ENCODE assay signal across 1 cellular context in genomic region chr5:1817261-1818043, GRCh38.
TF ChIP-seq lines count a peak whose summit lies in the region.

No MANE protein-coding gene starts in this region.

TF ChIP-seq in GM23338, 12 proteins besides CTCF, POLR2A, EP300 and RAD21 (continued from another document):
- TF ChIP-seq ZNF462 (CRISPR knock-in tag; IDR thresholded peaks at IDR 0.05), result no peak
- TF ChIP-seq EZH2 (IDR thresholded peaks at IDR 0.05; ENCODE audit: low read depth, unreplicated experiment), result no peak
- no peak for TF ChIP-seq NANOG (IDR thresholded peaks at IDR 0.05; ENCODE audit: borderline replicate concordance)
- no peak for TF ChIP-seq ZNF331 (CRISPR knock-in tag; IDR thresholded peaks at IDR 0.05; ENCODE audit: low read depth)
